In genomic region chr17:2394775-2395191, GRCh38 we compare ENCODE assay signal across 9 cellular contexts. TPM values are rescaled to one million over a fixed set of nuclear protein-coding genes. Genes with fewer than 3 reads are reported as not detected.
DNase-seq lines count a peak whose midpoint lies in the region; ATAC-seq and TF ChIP-seq lines count a peak whose summit lies in the region.
"Had no signal": no experiment of that assay in that cellular context is flagged by ENCODE, and none has a peak within 500 bp of the region (broad histone marks: within the 10 kb centered on the region; RNA-seq: fewer than 3 reads in every experiment).

No MANE protein-coding gene starts in this region.

- no peaks in the 10 kb centered on the region for H3K9me3 Mint-ChIP-seq in effector memory CD8-positive, alpha-beta T cell
- no peaks in the 10 kb centered on the region for H3K9me3 Mint-ChIP-seq in neural crest cell

- no peak overlapping the region for H3K4me3 ChIP-seq in heart left ventricle
- H3K4me3 ChIP-seq in vagina, result peak overlapping the region in 1 of 2 donors; percentile 97

- H3K27ac ChIP-seq in heart left ventricle (peak overlapping the region in 11 of 12 donors; percentile 99 to 100 (median 100)), vagina (peak overlapping the region; percentile 99)

- H3K27me3 ChIP-seq in heart left ventricle (no peaks in the 10 kb centered on the region), vagina (no peaks in the 10 kb centered on the region)

- 88 to 91% (median 89%) methylated on average over 9 to 16 of the region's 16 CpGs for WGBS in heart left ventricle, 4 donors

- ATAC-seq in heart left ventricle (no peak), left cardiac atrium (no peak)
- no peak for ATAC-seq in effector memory CD8-positive, alpha-beta T cell (replicated peaks)

- no peak for TF ChIP-seq POLR2A in heart left ventricle (IDR thresholded peaks at IDR 0.05)
- no peak for TF ChIP-seq POLR2A in vagina (IDR thresholded peaks at IDR 0.05)

- no peak for TF ChIP-seq CTCF in heart left ventricle (IDR thresholded peaks at IDR 0.05)
- no peak for TF ChIP-seq CTCF in neural crest cell (conservative IDR thresholded peaks at IDR 0.05)
- no peak for TF ChIP-seq CTCF in vagina (IDR thresholded peaks at IDR 0.05)

- H3K27ac Mint-ChIP-seq in effector memory CD8-positive, alpha-beta T cell, result peak overlapping the region in 1 of 2 donors; percentile 76
- no peak overlapping the region for H3K27ac Mint-ChIP-seq in neural crest cell (ENCODE audit: unreplicated experiment)

- H3K36me3 ChIP-seq in heart left ventricle, result peaks cover 0 to 2% (median 0%) of the 10 kb centered on the region in 9 donors
- peaks cover 0 to 3% of the 10 kb centered on the region in 2 donors for H3K36me3 ChIP-seq in vagina

- H3K27me3 Mint-ChIP-seq in effector memory CD8-positive, alpha-beta T cell, result no peaks in the 10 kb centered on the region
- peaks cover 6% of the 10 kb centered on the region for H3K27me3 Mint-ChIP-seq in neural crest cell (ENCODE audit: low read depth)

- peaks cover 45 to 56% of the 10 kb centered on the region in 2 donors for H3K4me1 Mint-ChIP-seq in effector memory CD8-positive, alpha-beta T cell (ENCODE audit: low read depth in 2 of 2)
- peaks cover 67% of the 10 kb centered on the region for H3K4me1 Mint-ChIP-seq in neural crest cell

- H3K9me3 ChIP-seq in heart left ventricle (no peaks in the 10 kb centered on the region), vagina (no peaks in the 10 kb centered on the region)

- intact Hi-C loops in heart left ventricle (cut with DNase I) (loop anchor here in 1 of 10 donors (10.0 kb wide), 2 partner anchors 310 to 680 kb away; partner anchors contain the start of gene TLCD2), left cardiac atrium (cut with DNase I) (no loop called here), vagina (cut with DNase I) (loop anchor here (10.0 kb wide), 1 partner anchor 340 kb away; the partner anchor contains the start of gene HIC1)

- peak overlapping the region; percentile 22 to 90 for H3K4me3 Mint-ChIP-seq in effector memory CD8-positive, alpha-beta T cell
- peak overlapping the region; percentile 91 for H3K4me3 Mint-ChIP-seq in neural crest cell

- H3K4me1 ChIP-seq in heart left ventricle (peaks cover 34 to 82% (median 76%) of the 10 kb centered on the region in 12 donors), vagina (peaks cover 75% of the 10 kb centered on the region)

- DNase-seq in heart left ventricle, result peak in 1 of 5 donors; percentile 70
- no peak for DNase-seq in left cardiac atrium
- DNase-seq in effector memory CD8-positive, alpha-beta T cell, result no peak
- DNase-seq in neural crest cell (ENCODE audit: low read depth, low spot score), result no peak
- no peak for DNase-seq in vagina (ENCODE audit: extremely low spot score in 2 of 2)
- DNase-seq in HPDE6-E6E7 (ENCODE audit: extremely low spot score), result no peak
- no peak for DNase-seq in stimulated activated CD4-positive, alpha-beta T cell treated with anti-CD3 and anti-CD28 coated beads, Interleukin-4, amount 100 ng/mL, for 1 hour
- no peak for DNase-seq in NCI-H128 (lab: John Stamatoyannopoulos, UW; ENCODE audit: unreplicated experiment)
- DNase-seq: NCI-H2081 had no signal

- H3K36me3 Mint-ChIP-seq in effector memory CD8-positive, alpha-beta T cell (ENCODE audit: insufficient read depth), result peaks cover 73% of the 10 kb centered on the region
- H3K36me3 Mint-ChIP-seq in neural crest cell (ENCODE audit: low read depth), result no peaks in the 10 kb centered on the region

RNA-seq across cellular contexts. Expression of gene MNT, which starts 6.1 kb away (rescaled TPM):
- total RNA-seq in heart left ventricle (10 to 100 TPM in 4 of 9 donors, 1 to 10 TPM in 5; 4.1 to 20.4 (median 9.8) TPM), left cardiac atrium (10 to 100 TPM; 11.2 to 12.7 TPM), neural crest cell (24.7 and 26.9 TPM in 2 replicates), vagina (28.5 TPM)
- polyA plus RNA-seq in heart left ventricle, result 10 to 100 TPM in 1 of 2 donors, 1 to 10 TPM in 1; 7.2 to 10.3 TPM

RNA-seq across cellular contexts. Expression of gene SGSM2, which starts 57.5 kb away (rescaled TPM):
- total RNA-seq in heart left ventricle, result 10 to 100 TPM; 17.0 to 33.8 (median 22.3) TPM
- 10 to 100 TPM; 19.3 to 35.1 TPM for polyA plus RNA-seq in heart left ventricle
- total RNA-seq in left cardiac atrium, result 10 to 100 TPM; 30.7 to 35.5 TPM
- 92.1 and 102 TPM in 2 replicates for total RNA-seq in neural crest cell
- 60.2 TPM for total RNA-seq in vagina

RNA-seq across cellular contexts. Expression of gene TSR1, which starts 58.5 kb away (rescaled TPM):
- 10 to 100 TPM; 19.4 to 35.8 (median 22.3) TPM for total RNA-seq in heart left ventricle
- polyA plus RNA-seq in heart left ventricle, result 10 to 100 TPM; 12.0 to 26.4 TPM
- 10 to 100 TPM; 15.9 to 25.3 TPM for total RNA-seq in left cardiac atrium
- 50.2 and 50.5 TPM in 2 replicates for total RNA-seq in neural crest cell
- 17.7 TPM for total RNA-seq in vagina
